In genomic region chr6:130775421-130776012, GRCh38 we compare ENCODE assay signal across 18 cellular contexts. TPM values are rescaled to one million over a fixed set of nuclear protein-coding genes. Genes with fewer than 3 reads are reported as not detected.
"Had no signal": no experiment of that assay in that cellular context is flagged by ENCODE, and none has a peak within 500 bp of the region (broad histone marks: within the 10 kb centered on the region; RNA-seq: fewer than 3 reads in every experiment).

No MANE protein-coding gene starts in this region.

- H3K27me3 ChIP-seq: gastroesophageal sphincter, ovary had no signal

- H3K36me3 ChIP-seq: gastroesophageal sphincter, left ventricle myocardium inferior, ovary had no signal

- H3K4me1 Mint-ChIP-seq: neural crest cell had no signal

- H3K9me3 Mint-ChIP-seq: activated CD4-positive, alpha-beta memory T cell treated with anti-CD3 and anti-CD28 coated beads for 36 hours; neural crest cell; type B pancreatic cell had no signal

- H3K4me1 ChIP-seq: left ventricle myocardium inferior had no signal

- H3K27me3 Mint-ChIP-seq: activated CD4-positive, alpha-beta memory T cell treated with anti-CD3 and anti-CD28 coated beads for 36 hours; type B pancreatic cell had no signal

- H3K4me3 ChIP-seq: gastroesophageal sphincter, left ventricle myocardium inferior, ovary had no signal

- DNase-seq: activated CD4-positive, alpha-beta memory T cell treated with anti-CD3 and anti-CD28 coated beads for 36 hours; activated gamma-delta T cell treated with Interleukin-2 at 50 U/mL for 16 hours; activated naive CD8-positive, alpha-beta T cell treated with anti-CD3 and anti-CD28 coated beads, Interleukin-2, amount 10 ng/mL, durations not matched to agents 7 days and 5 days; activated T-cell treated with anti-CD3 and anti-CD28 coated beads, Interleukin-2, amount 50 U/mL, for 72 hours; aorta; left ventricle myocardium inferior; mesendoderm; ovary; stimulated activated CD4-positive, alpha-beta T cell treated with anti-CD3 and anti-CD28 coated beads, Interleukin-2, amount 100 ng/mL, for 48 hours; stimulated activated naive CD4-positive, alpha-beta T cell treated with Interleukin-2 at 50 U/mL for 16 hours had no signal

- H3K36me3 Mint-ChIP-seq: activated CD4-positive, alpha-beta memory T cell treated with anti-CD3 and anti-CD28 coated beads for 36 hours; type B pancreatic cell had no signal

- ATAC-seq: activated T-cell treated with anti-CD3 and anti-CD28 coated beads, Interleukin-2, amount 50 U/mL, for 72 hours; esophagus mucosa; gastroesophageal sphincter had no signal

- H3K27ac Mint-ChIP-seq: activated CD4-positive, alpha-beta memory T cell treated with anti-CD3 and anti-CD28 coated beads for 36 hours; activated T-cell treated with anti-CD3 and anti-CD28 coated beads, Interleukin-2, amount 50 U/mL, for 72 hours; type B pancreatic cell had no signal

- H3K4me3 Mint-ChIP-seq: activated CD4-positive, alpha-beta memory T cell treated with anti-CD3 and anti-CD28 coated beads for 36 hours; neural crest cell; type B pancreatic cell had no signal

- H3K9me3 ChIP-seq: gastroesophageal sphincter, left ventricle myocardium inferior, ovary had no signal

- H3K27ac ChIP-seq: gastroesophageal sphincter, left ventricle myocardium inferior, ovary had no signal

RNA-seq across cellular contexts. Expression of gene SMLR1, which starts 51.7 kb away (rescaled TPM):
- total RNA-seq: activated CD4-positive, alpha-beta memory T cell treated with anti-CD3 and anti-CD28 coated beads for 36 hours; activated naive CD8-positive, alpha-beta T cell treated with anti-CD3 and anti-CD28 coated beads, Interleukin-2, amount 10 ng/mL, durations not matched to agents 7 days and 5 days; activated T-cell treated with anti-CD3 and anti-CD28 coated beads, Interleukin-2, amount 50 U/mL, for 72 hours; aorta; bronchial epithelial cell; chondrocyte; dermis microvascular lymphatic vessel endothelial cell; esophagus mucosa; gastroesophageal sphincter; left ventricle myocardium inferior; neural crest cell had no signal
- polyA plus RNA-seq: keratinocyte had no signal
